ENCODE assay signal across 19 cellular contexts in genomic region chr1:89644119-89644814, GRCh38. TPM values are rescaled to one million over a fixed set of nuclear protein-coding genes. Genes with fewer than 3 reads are reported as not detected.
DNase-seq lines count a peak whose midpoint lies in the region; ATAC-seq, FAIRE-seq and TF ChIP-seq lines count a peak whose summit lies in the region.
"Had no signal": no experiment of that assay in that cellular context is flagged by ENCODE, and none has a peak within 500 bp of the region (broad histone marks: within the 10 kb centered on the region; RNA-seq: fewer than 3 reads in every experiment).

No MANE protein-coding gene starts in this region.

- H3K9me3 ChIP-seq in CD8-positive, alpha-beta memory T cell (ENCODE audit: low read length): no peaks in the 10 kb centered on the region
- H3K9me3 ChIP-seq: Peyer's patch had no signal

- no peak for DNase-seq in activated naive CD4-positive, alpha-beta T cell treated with anti-CD3 and anti-CD28 coated beads, Interleukin-2, amount 10 ng/mL, durations not matched to agents 7 days and 5 days
- no peak for DNase-seq in CD8-positive, alpha-beta memory T cell
- no peak for DNase-seq in activated naive CD8-positive, alpha-beta T cell treated with anti-CD3 and anti-CD28 coated beads for 36 hours
- no peak for DNase-seq in stimulated activated naive B cell treated with anti-CD40 and anti-IgM and Interleukin-4, amounts not matched to agents 10 μg/mL and 1 μg/mL and 100 μg/mL, for 72 hours
- DNase-seq in GM12891 (ENCODE audit: insufficient read length, low spot score): no peak
- no peak for DNase-seq in occipital lobe (lab: John Stamatoyannopoulos, UW)
- no peak for DNase-seq in NCI-H2227 (lab: John Stamatoyannopoulos, UW; ENCODE audit: unreplicated experiment)
- DNase-seq: Caco-2; GDM1; GOT3; NCI-H1105; NCI-H2081; NCI-H2171 treated with DMSO at 0.1 percent for 48 hours; NCI-H748 treated with DMSO at 0.1 percent for 48 hours; NK-92 treated with Interleukin-12 subunit alpha and Interleukin-12 subunit beta, amount 100 ng/mL, for 24 hours; Peyer's patch had no signal

- H3K36me3 Mint-ChIP-seq in activated naive CD4-positive, alpha-beta T cell treated with anti-CD3 and anti-CD28 coated beads, Interleukin-2, amount 50 U/mL, for 24 hours: peaks cover 39% of the 10 kb centered on the region
- H3K36me3 Mint-ChIP-seq in activated naive CD4-positive, alpha-beta T cell treated with anti-CD3 and anti-CD28 coated beads, Interleukin-2, amount 10 ng/mL, durations not matched to agents 7 days and 5 days: peaks cover 60% of the 10 kb centered on the region
- peaks cover 12 to 40% (median 26%) of the 10 kb centered on the region in 3 donors for H3K36me3 Mint-ChIP-seq in CD8-positive, alpha-beta memory T cell
- peaks cover 61% of the 10 kb centered on the region for H3K36me3 Mint-ChIP-seq in activated naive CD8-positive, alpha-beta T cell treated with anti-CD3 and anti-CD28 coated beads for 36 hours
- peaks cover 9 to 22% of the 10 kb centered on the region in 2 donors for H3K36me3 Mint-ChIP-seq in stimulated activated naive B cell treated with anti-CD40 and anti-IgM and Interleukin-4, amounts not matched to agents 10 μg/mL and 1 μg/mL and 100 μg/mL, for 72 hours

- H3K4me3 Mint-ChIP-seq in activated naive CD4-positive, alpha-beta T cell treated with anti-CD3 and anti-CD28 coated beads, Interleukin-2, amount 50 U/mL, for 24 hours: peak overlapping the region; percentile 20
- no peak overlapping the region for H3K4me3 Mint-ChIP-seq in activated naive CD4-positive, alpha-beta T cell treated with anti-CD3 and anti-CD28 coated beads, Interleukin-2, amount 10 ng/mL, durations not matched to agents 7 days and 5 days
- H3K4me3 Mint-ChIP-seq in CD8-positive, alpha-beta memory T cell: peak overlapping the region in 1 of 7 donors; percentile 11
- no peak overlapping the region for H3K4me3 Mint-ChIP-seq in activated naive CD8-positive, alpha-beta T cell treated with anti-CD3 and anti-CD28 coated beads for 36 hours
- H3K4me3 Mint-ChIP-seq in stimulated activated naive B cell treated with anti-CD40 and anti-IgM and Interleukin-4, amounts not matched to agents 10 μg/mL and 1 μg/mL and 100 μg/mL, for 72 hours: no peak overlapping the region

- peaks cover 77% of the 10 kb centered on the region for H3K4me1 Mint-ChIP-seq in activated naive CD4-positive, alpha-beta T cell treated with anti-CD3 and anti-CD28 coated beads, Interleukin-2, amount 50 U/mL, for 24 hours
- H3K4me1 Mint-ChIP-seq in activated naive CD4-positive, alpha-beta T cell treated with anti-CD3 and anti-CD28 coated beads, Interleukin-2, amount 10 ng/mL, durations not matched to agents 7 days and 5 days: peaks cover 56% of the 10 kb centered on the region
- H3K4me1 Mint-ChIP-seq in CD8-positive, alpha-beta memory T cell: peaks cover 62 to 85% (median 74%) of the 10 kb centered on the region in 3 donors
- peaks cover 54% of the 10 kb centered on the region for H3K4me1 Mint-ChIP-seq in activated naive CD8-positive, alpha-beta T cell treated with anti-CD3 and anti-CD28 coated beads for 36 hours
- peaks cover 12 to 13% of the 10 kb centered on the region in 2 donors for H3K4me1 Mint-ChIP-seq in stimulated activated naive B cell treated with anti-CD40 and anti-IgM and Interleukin-4, amounts not matched to agents 10 μg/mL and 1 μg/mL and 100 μg/mL, for 72 hours

- H3K27me3 Mint-ChIP-seq in activated naive CD4-positive, alpha-beta T cell treated with anti-CD3 and anti-CD28 coated beads, Interleukin-2, amount 50 U/mL, for 24 hours: no peaks in the 10 kb centered on the region
- H3K27me3 Mint-ChIP-seq in activated naive CD4-positive, alpha-beta T cell treated with anti-CD3 and anti-CD28 coated beads, Interleukin-2, amount 10 ng/mL, durations not matched to agents 7 days and 5 days: no peaks in the 10 kb centered on the region
- no peaks in the 10 kb centered on the region for H3K27me3 Mint-ChIP-seq in CD8-positive, alpha-beta memory T cell
- H3K27me3 Mint-ChIP-seq in activated naive CD8-positive, alpha-beta T cell treated with anti-CD3 and anti-CD28 coated beads for 36 hours: no peaks in the 10 kb centered on the region
- no peaks in the 10 kb centered on the region for H3K27me3 Mint-ChIP-seq in stimulated activated naive B cell treated with anti-CD40 and anti-IgM and Interleukin-4, amounts not matched to agents 10 μg/mL and 1 μg/mL and 100 μg/mL, for 72 hours

- H3K9me3 Mint-ChIP-seq in activated naive CD4-positive, alpha-beta T cell treated with anti-CD3 and anti-CD28 coated beads, Interleukin-2, amount 50 U/mL, for 24 hours: peaks cover 6% of the 10 kb centered on the region
- H3K9me3 Mint-ChIP-seq in activated naive CD4-positive, alpha-beta T cell treated with anti-CD3 and anti-CD28 coated beads, Interleukin-2, amount 10 ng/mL, durations not matched to agents 7 days and 5 days: peaks cover 27% of the 10 kb centered on the region
- H3K9me3 Mint-ChIP-seq in CD8-positive, alpha-beta memory T cell: peaks cover 8 to 29% (median 19%) of the 10 kb centered on the region in 5 donors
- H3K9me3 Mint-ChIP-seq in activated naive CD8-positive, alpha-beta T cell treated with anti-CD3 and anti-CD28 coated beads for 36 hours: peaks cover 19% of the 10 kb centered on the region
- peaks cover 4% of the 10 kb centered on the region in 2 donors for H3K9me3 Mint-ChIP-seq in stimulated activated naive B cell treated with anti-CD40 and anti-IgM and Interleukin-4, amounts not matched to agents 10 μg/mL and 1 μg/mL and 100 μg/mL, for 72 hours

- no peak overlapping the region for H3K4me3 ChIP-seq in CD8-positive, alpha-beta memory T cell (ENCODE audit: low read length)
- H3K4me3 ChIP-seq: Peyer's patch had no signal

- no peak for FAIRE-seq in GM12891 (lab: Jason Lieb, UNC)

- no peaks in the 10 kb centered on the region for H3K36me3 ChIP-seq in CD8-positive, alpha-beta memory T cell (ENCODE audit: insufficient read depth, low read length)
- H3K36me3 ChIP-seq: Peyer's patch had no signal

- POLR2A ChIA-PET in CD8-positive, alpha-beta memory T cell (lab: Charles Lee): no interaction called here

- H3K27ac ChIP-seq in CD8-positive, alpha-beta memory T cell (ENCODE audit: low read depth, low read length): no peak overlapping the region
- H3K27ac ChIP-seq: C4-2B, Peyer's patch had no signal

- H3K4me1 ChIP-seq in CD8-positive, alpha-beta memory T cell (ENCODE audit: insufficient read depth, low read length): peaks cover 50% of the 10 kb centered on the region
- H3K4me1 ChIP-seq: Caco-2, Peyer's patch had no signal

- no peak for ATAC-seq in stimulated activated naive B cell treated with anti-CD40 and anti-IgM and Interleukin-4, amounts not matched to agents 10 μg/mL and 1 μg/mL and 100 μg/mL, for 72 hours (replicated peaks)
- ATAC-seq: HCT116 had no signal

- TF ChIP-seq POLR2A in GM12891 (IDR thresholded peaks at IDR 0.05; ENCODE audit: low read depth, low read length): no peak

- no peaks in the 10 kb centered on the region for H3K27me3 ChIP-seq in CD8-positive, alpha-beta memory T cell (ENCODE audit: insufficient read depth, low read length, poor library complexity, severe bottlenecking)
- H3K27me3 ChIP-seq: Peyer's patch had no signal

- CTCF ChIA-PET in activated naive CD4-positive, alpha-beta T cell treated with anti-CD3 and anti-CD28 coated beads, Interleukin-2, amount 10 ng/mL, durations not matched to agents 7 days and 5 days (lab: Charles Lee): interaction anchor here (0.6 kb wide), 1 partner anchor 184 kb away, joined by 3 read pairs; no protein-coding TSS in a partner anchor
- CTCF ChIA-PET in CD8-positive, alpha-beta memory T cell (lab: Charles Lee): interaction anchor here (1.7 to 1.8 kb wide), 2 partner anchors 12 to 119 kb away, joined by 5 read pairs; no protein-coding TSS in a partner anchor

- peak overlapping the region; percentile 30 for H3K27ac Mint-ChIP-seq in activated naive CD4-positive, alpha-beta T cell treated with anti-CD3 and anti-CD28 coated beads, Interleukin-2, amount 50 U/mL, for 24 hours
- H3K27ac Mint-ChIP-seq in activated naive CD4-positive, alpha-beta T cell treated with anti-CD3 and anti-CD28 coated beads, Interleukin-2, amount 10 ng/mL, durations not matched to agents 7 days and 5 days: no peak overlapping the region
- H3K27ac Mint-ChIP-seq in CD8-positive, alpha-beta memory T cell: peak overlapping the region in 6 of 8 donors; percentile 17 to 80 (median 40)
- H3K27ac Mint-ChIP-seq in activated naive CD8-positive, alpha-beta T cell treated with anti-CD3 and anti-CD28 coated beads for 36 hours: peak overlapping the region; percentile 54
- peak overlapping the region; percentile 31 for H3K27ac Mint-ChIP-seq in stimulated activated naive B cell treated with anti-CD40 and anti-IgM and Interleukin-4, amounts not matched to agents 10 μg/mL and 1 μg/mL and 100 μg/mL, for 72 hours

TF ChIP-seq in GM12891, 5 proteins besides CTCF, POLR2A, EP300 and RAD21:
- TF ChIP-seq SPI1 (IDR thresholded peaks at IDR 0.05; ENCODE audit: low read depth, low read length): no peak
- TF ChIP-seq POU2F2 (IDR thresholded peaks at IDR 0.05; ENCODE audit: low read depth, low read length): no peak
- TF ChIP-seq POLR2AphosphoS5 (IDR thresholded peaks at IDR 0.05; ENCODE audit: low read depth, low read length): no peak
- no peak for TF ChIP-seq PAX5 (IDR thresholded peaks at IDR 0.05; ENCODE audit: insufficient read depth, low read length, severe bottlenecking)
- no peak for TF ChIP-seq TAF1 (IDR thresholded peaks at IDR 0.05; ENCODE audit: low read depth, low read length)
TF ChIP-seq in GM12891: peak in this region for 0.

RNA-seq across cellular contexts. Expression of gene LRRC8C, which starts 11.3 kb away (rescaled TPM):
- 10 to 100 TPM; 61.4 to 63.5 TPM for total RNA-seq in CD8-positive, alpha-beta memory T cell
- 19.7 TPM for polyA plus RNA-seq in CD8-positive, alpha-beta memory T cell
- 10 to 100 TPM; 31.7 to 32.3 TPM for total RNA-seq in activated naive CD8-positive, alpha-beta T cell treated with anti-CD3 and anti-CD28 coated beads for 36 hours
- 0.72 TPM for polyA plus RNA-seq in GM12891 (2012; ENCODE audit: low read depth, missing spikeins)
- 8.4 TPM for total RNA-seq in occipital lobe
